In genomic region chr11:28606930-28607329, GRCh38 we compare ENCODE assay signal across 18 cellular contexts.
A peak's percentile ranks its signal among the peaks of the same experiment; 100 is the strongest.
DNase-seq lines count a peak whose midpoint lies in the region; FAIRE-seq and TF ChIP-seq lines count a peak whose summit lies in the region.
"Had no signal": no experiment of that assay in that cellular context is flagged by ENCODE, and none has a peak within 500 bp of the region (broad histone marks: within the 10 kb centered on the region; RNA-seq: fewer than 3 reads in every experiment).

No MANE protein-coding gene starts in this region.

- FAIRE-seq in H1 (lab: Jason Lieb, UNC): no peak

- no peaks in the 10 kb centered on the region for H3K27me3 ChIP-seq in H1 (replicated peaks in 1 of 4; ENCODE audit: control insufficient read depth in 3 of 4, extremely low read depth in 1 of 4, insufficient read depth in 3 of 4, low read length in 3 of 4)
- no peaks in the 10 kb centered on the region for H3K27me3 ChIP-seq in neuronal stem cell (ENCODE audit: control insufficient read depth in 3 of 3, insufficient read depth in 3 of 3, low read depth in 1 of 3, low read length in 3 of 3)
- H3K27me3 ChIP-seq: sigmoid colon had no signal

- TF ChIP-seq CTCF in H1 (IDR thresholded peaks at IDR 0.05; ENCODE audit: control extremely low read depth in 1 of 3, insufficient read depth in 1 of 3, low read depth in 1 of 3, low read length in 3 of 3) (no peak), type B pancreatic cell (conservative IDR thresholded peaks at IDR 0.05) (no peak), GM20000 (IDR thresholded peaks at IDR 0.05; ENCODE audit: extremely low read depth, missing control alignments) (no peak)

- H2AK5ac ChIP-seq in H1 (ENCODE audit: low read depth, low read length): no peak overlapping the region
- H2AK5ac ChIP-seq in neuronal stem cell (ENCODE audit: low read depth, low read length): no peak overlapping the region

- H3K27ac Mint-ChIP-seq in type B pancreatic cell: no peak overlapping the region
- H3K27ac Mint-ChIP-seq: activated CD4-positive, alpha-beta T cell treated with anti-CD3 and anti-CD28 coated beads, Interleukin-2, amount 10 ng/mL, durations not matched to agents 7 days and 5 days; nephron had no signal

- H3K9me3 ChIP-seq in H1 (ENCODE audit: insufficient read depth in 2 of 2, low read depth in 1 of 2, low read length in 1 of 2) (no peaks in the 10 kb centered on the region), neuronal stem cell (replicated peaks in 1 of 2; ENCODE audit: control insufficient read depth in 2 of 2, insufficient read depth in 1 of 2, low read depth in 1 of 2, low read length in 2 of 2) (no peaks in the 10 kb centered on the region)
- H3K9me3 ChIP-seq: sigmoid colon had no signal

- H4K5ac ChIP-seq in H1 (ENCODE audit: insufficient read length, low read depth, low read length): no peak overlapping the region

- no peak overlapping the region for H2BK15ac ChIP-seq in H1 (ENCODE audit: low read length)
- no peak overlapping the region for H2BK15ac ChIP-seq in neuronal stem cell (ENCODE audit: low read length)

- H3K4me3 ChIP-seq in H1 (ENCODE audit: extremely low read depth in 1 of 4, insufficient read depth in 2 of 4, low read depth in 3 of 4, low read length in 4 of 4) (no peak overlapping the region), neuronal stem cell (ENCODE audit: low read length in 2 of 2) (no peak overlapping the region)
- H3K4me3 ChIP-seq: sigmoid colon had no signal

- TF ChIP-seq POLR2A in H1 (IDR thresholded peaks at IDR 0.05; ENCODE audit: control extremely low read depth in 1 of 2, low read depth in 2 of 2, low read length in 2 of 2): no peak

- H3K4me1 Mint-ChIP-seq in type B pancreatic cell (ENCODE audit: unreplicated experiment): no peaks in the 10 kb centered on the region
- H3K4me1 Mint-ChIP-seq: activated CD4-positive, alpha-beta T cell treated with anti-CD3 and anti-CD28 coated beads, Interleukin-2, amount 10 ng/mL, durations not matched to agents 7 days and 5 days; nephron had no signal

- 89% methylated on average over 12 of the region's 12 CpGs; no CpG with 5 or more reads in 1 of the 2 experiments for WGBS in H1 (ENCODE audit: extremely low coverage in 1 of 2, insufficient coverage in 1 of 2, insufficient read length in 1 of 2, insufficient replicate concordance in 2 of 2, low coverage in 1 of 2, low lambda C conversion rate in 2 of 2, missing lambda C conversion rate in 1 of 2), 2 experiments
- no CpG with 5 or more reads among the region's 12 CpGs for WGBS in neuronal stem cell (ENCODE audit: extremely low coverage in 2 of 2, insufficient read length in 2 of 2, insufficient replicate concordance in 1 of 2), 2 donors

- H4K20me1 ChIP-seq in H1 (replicated peaks in 1 of 2; ENCODE audit: control insufficient read depth in 1 of 2, insufficient read depth in 2 of 2, low read length in 2 of 2): no peaks in the 10 kb centered on the region

- H3K18ac ChIP-seq in H1 (ENCODE audit: extremely low read depth, low read length) (no peak overlapping the region; the same call in 1 of the 2 replicates), neuronal stem cell (ENCODE audit: low read length) (peak overlapping the region; percentile 49)

- DNase-seq in ELR (ENCODE audit: low read depth) (peak; percentile 25), NCI-H69 (lab: John Stamatoyannopoulos, UW) (peak; percentile 32), H1 (ENCODE audit: low read depth in 1 of 2, low spot score in 2 of 2) (no peak), neuronal stem cell (ENCODE audit: low spot score) (no peak), type B pancreatic cell (ENCODE audit: extremely low spot score, unreplicated experiment) (no peak), GM20000 (ENCODE audit: low spot score) (no peak), NCI-H524 (lab: John Stamatoyannopoulos, UW) (no peak)
- no peak for DNase-seq in activated CD4-positive, alpha-beta T cell treated with anti-CD3 and anti-CD28 coated beads for 1 hour
- DNase-seq: activated CD4-positive, alpha-beta T cell treated with anti-CD3 and anti-CD28 coated beads, Interleukin-2, amount 10 ng/mL, durations not matched to agents 7 days and 5 days; anterior cingulate cortex; HCEC 1CT; left ventricle myocardium superior; MV-4-11; sigmoid colon; stimulated activated naive CD4-positive, alpha-beta T cell; T-helper 2 cell had no signal

- no peaks in the 10 kb centered on the region for H3K36me3 ChIP-seq in H1 (ENCODE audit: control insufficient read depth in 2 of 4, insufficient read depth in 4 of 4, low read length in 3 of 4)
- no peaks in the 10 kb centered on the region for H3K36me3 ChIP-seq in neuronal stem cell (replicated peaks in 1 of 2; ENCODE audit: control insufficient read depth in 2 of 2, insufficient read depth in 2 of 2, low read length in 2 of 2)
- H3K36me3 ChIP-seq: sigmoid colon had no signal

- H3K79me2 ChIP-seq in H1 (ENCODE audit: control insufficient read depth in 1 of 2, insufficient read depth in 2 of 2, low read length in 2 of 2): no peaks in the 10 kb centered on the region

- H2BK12ac ChIP-seq in H1 (ENCODE audit: low read depth, low read length) (no peak overlapping the region), neuronal stem cell (ENCODE audit: low read length) (no peak overlapping the region)

- no peak overlapping the region for H2BK20ac ChIP-seq in H1 (ENCODE audit: low read length)

- no peak overlapping the region for H3K23ac ChIP-seq in H1 (ENCODE audit: insufficient read length)
- no peak overlapping the region for H3K23ac ChIP-seq in neuronal stem cell (ENCODE audit: low read depth, low read length, poor library complexity)

- no peak overlapping the region for H3K4ac ChIP-seq in H1 (replicated peaks; ENCODE audit: insufficient read length, low read depth, low read length)
- no peak overlapping the region for H3K4ac ChIP-seq in neuronal stem cell (ENCODE audit: low read length)

- no peaks in the 10 kb centered on the region for H3K23me2 ChIP-seq in H1 (ENCODE audit: low read depth, low read length)

- H3K14ac ChIP-seq in H1 (ENCODE audit: insufficient read length): no peak overlapping the region
- no peak overlapping the region for H3K14ac ChIP-seq in neuronal stem cell (ENCODE audit: low read length)

- H4K91ac ChIP-seq in H1 (replicated peaks; ENCODE audit: insufficient read length, low read length) (no peak overlapping the region), neuronal stem cell (ENCODE audit: low read depth, low read length, poor library complexity) (no peak overlapping the region)

- H2BK5ac ChIP-seq in H1 (ENCODE audit: low read depth, low read length): no peak overlapping the region
- H2BK5ac ChIP-seq in neuronal stem cell (ENCODE audit: low read length): no peak overlapping the region

- H3K27me3 Mint-ChIP-seq in type B pancreatic cell: no peaks in the 10 kb centered on the region
- H3K27me3 Mint-ChIP-seq: activated CD4-positive, alpha-beta T cell treated with anti-CD3 and anti-CD28 coated beads, Interleukin-2, amount 10 ng/mL, durations not matched to agents 7 days and 5 days had no signal

- H3K4me1 ChIP-seq in H1 (replicated peaks in 1 of 4; ENCODE audit: control insufficient read depth in 3 of 4, insufficient read depth in 4 of 4, low read length in 3 of 4) (no peaks in the 10 kb centered on the region), neuronal stem cell (ENCODE audit: control insufficient read depth in 2 of 2, insufficient read depth in 1 of 2, low read depth in 1 of 2, low read length in 2 of 2) (no peaks in the 10 kb centered on the region)
- H3K4me1 ChIP-seq: sigmoid colon had no signal

- no peaks in the 10 kb centered on the region for H3K36me3 Mint-ChIP-seq in type B pancreatic cell

- H3K79me1 ChIP-seq in H1 (ENCODE audit: low read depth, low read length) (no peaks in the 10 kb centered on the region), neuronal stem cell (ENCODE audit: low read depth, low read length) (no peaks in the 10 kb centered on the region)

- POLR2A ChIA-PET in H1 (lab: Charles Lee; ENCODE audit: partially characterized antibody): no interaction called here

- CTCF ChIA-PET in H1 (lab: Charles Lee; ENCODE audit: partially characterized antibody): interaction anchor here (1.1 to 1.9 kb wide), 2 partner anchors 31 to 68 kb away, joined by 3 to 5 read pairs; no protein-coding TSS in a partner anchor

- no peak overlapping the region for H3K56ac ChIP-seq in H1 (replicated peaks; ENCODE audit: insufficient read length, low read depth, low read length)

- H3K4me2 ChIP-seq in H1 (ENCODE audit: insufficient read depth in 1 of 2, low read depth in 2 of 2, low read length in 2 of 2) (no peak overlapping the region), neuronal stem cell (ENCODE audit: insufficient read depth, low read length, poor library complexity, severe bottlenecking) (no peak overlapping the region)

- H3K4me3 Mint-ChIP-seq in type B pancreatic cell: no peak overlapping the region
- H3K4me3 Mint-ChIP-seq: activated CD4-positive, alpha-beta T cell treated with anti-CD3 and anti-CD28 coated beads, Interleukin-2, amount 10 ng/mL, durations not matched to agents 7 days and 5 days; nephron had no signal

- H3K27ac ChIP-seq in H1 (ENCODE audit: low read depth, low read length): no peak overlapping the region
- no peak overlapping the region for H3K27ac ChIP-seq in neuronal stem cell (replicated peaks; ENCODE audit: low read length)
- H3K27ac ChIP-seq: C4-2B, sigmoid colon had no signal

- no peaks in the 10 kb centered on the region for H3K9me3 Mint-ChIP-seq in type B pancreatic cell
- H3K9me3 Mint-ChIP-seq: activated CD4-positive, alpha-beta T cell treated with anti-CD3 and anti-CD28 coated beads, Interleukin-2, amount 10 ng/mL, durations not matched to agents 7 days and 5 days; nephron had no signal

- peak overlapping the region; percentile 50; the same call in 1 of the 2 replicates for H2AFZ ChIP-seq in H1 (ENCODE audit: low read length)
- H2AFZ ChIP-seq in neuronal stem cell (ENCODE audit: low read length): no peak overlapping the region

- no peak for TF ChIP-seq EP300 in H1 (IDR thresholded peaks at IDR 0.05; ENCODE audit: borderline replicate concordance in 1 of 2, low read depth in 2 of 2, low read length in 2 of 2)

- H4K8ac ChIP-seq in H1 (ENCODE audit: extremely low read depth, insufficient read depth, low read length): no peak overlapping the region
- no peak overlapping the region for H4K8ac ChIP-seq in neuronal stem cell (ENCODE audit: low read depth, low read length)

- H2BK120ac ChIP-seq in H1 (replicated peaks; ENCODE audit: low read depth, low read length) (no peak overlapping the region), neuronal stem cell (ENCODE audit: low read depth, low read length) (no peak overlapping the region)

- TF ChIP-seq RAD21 in H1 (IDR thresholded peaks at IDR 0.05 in 1 of 2, conservative IDR thresholded peaks at IDR 0.05 in 1 of 2; ENCODE audit: low read depth in 2 of 2, low read length in 2 of 2): no peak

- H3K9ac ChIP-seq in H1 (replicated peaks in 1 of 4; ENCODE audit: extremely low read depth in 1 of 4, low read depth in 3 of 4, low read length in 3 of 4) (no peak overlapping the region), neuronal stem cell (ENCODE audit: low read depth, low read length, poor library complexity) (no peak overlapping the region)

TF ChIP-seq in H1, 55 proteins besides CTCF, POLR2A, EP300 and RAD21 (continues in another document):
- TF ChIP-seq SIRT6 (IDR thresholded peaks at IDR 0.05; ENCODE audit: low read length): no peak
- no peak for TF ChIP-seq NANOG (IDR thresholded peaks at IDR 0.05; ENCODE audit: insufficient read depth, low read depth, low read length, poor library complexity, severe bottlenecking)
- TF ChIP-seq MAFK (IDR thresholded peaks at IDR 0.05; ENCODE audit: low read depth, low read length): no peak
- TF ChIP-seq JUND (IDR thresholded peaks at IDR 0.05; ENCODE audit: low read length): 0 out of 2 replicates have a peak, but pooled peaks have one; percentile 13

Comparison
In these comparisons a context has a peak if more than half of its experiments do, and no peak if none do; other contexts are left out.
1. DNase-seq: peak in ELR (single experiment) and NCI-H69 (single experiment); none in H1 (0 of 2), neuronal stem cell (single experiment), type B pancreatic cell (single experiment), GM20000 (single experiment), activated CD4-positive, alpha-beta T cell treated with anti-CD3 and anti-CD28 coated beads for 1 hour (single experiment) and NCI-H524 (0 of 2).